Comparison of ENCODE assay signal across 8 cellular contexts in genomic region chr20:35454881-35455609, GRCh38. TPM values are rescaled to one million over a fixed set of nuclear protein-coding genes. Genes with fewer than 3 reads are reported as not detected.
DNase-seq lines count a peak whose midpoint lies in the region; ATAC-seq and TF ChIP-seq lines count a peak whose summit lies in the region.

TSS of gene CEP250 (plus strand) at chr20:35455598. CDS start at chr20:35462368, 6,770 bp downstream.

- H3K4me1 Mint-ChIP-seq in T-cell, result peaks cover 8 to 29% (median 22%) of the 10 kb centered on the region in 3 donors

- H3K4me1 ChIP-seq in trophoblast cell (ENCODE audit: control insufficient read depth in 1 of 2, insufficient read depth in 2 of 2, low read length in 2 of 2) (peaks cover 7 to 9% of the 10 kb centered on the region in 2 experiments), tibial nerve (peaks cover 0 to 21% (median 4%) of the 10 kb centered on the region in 4 donors)

- H3K4me2 ChIP-seq in trophoblast cell (ENCODE audit: low read length), result peak within 1 kb of the TSS; percentile 63

- intact Hi-C loops in cardiac septum (cut with DNase I), result no loop called here

- H3K9ac ChIP-seq in trophoblast cell (ENCODE audit: low read length), result peak within 1 kb of the TSS; percentile 89

- in situ Hi-C loops in GM13976 (cut with MboI; ENCODE audit: low sequenced_read_pairs, unreplicated experiment), result no loop called here

- H3K18ac ChIP-seq in trophoblast cell (ENCODE audit: low read length), result peak within 1 kb of the TSS; percentile 96

- H3K4me3 Mint-ChIP-seq in T-cell, result peak within 1 kb of the TSS; percentile 86 to 94 (median 93)

- H2AK5ac ChIP-seq in trophoblast cell (ENCODE audit: low read length), result no peak within 1 kb of the TSS

- POLR2A ChIA-PET in T-cell (lab: Charles Lee), result interaction anchor here (0.6 to 0.7 kb wide), 7 partner anchors 8 to 1782 kb away, joined by 3 to 12 read pairs (median 4); no protein-coding TSS in a partner anchor

- H3K4ac ChIP-seq in trophoblast cell (ENCODE audit: low read depth, low read length), result peak within 1 kb of the TSS; percentile 70

- no peaks in the 10 kb centered on the region for H3K9me3 ChIP-seq in trophoblast cell (ENCODE audit: insufficient read depth, low read depth, low read length)
- no peaks in the 10 kb centered on the region for H3K9me3 ChIP-seq in tibial nerve

- H3K14ac ChIP-seq in trophoblast cell (ENCODE audit: low read length), result peak within 1 kb of the TSS; percentile 95

- H3K79me1 ChIP-seq in trophoblast cell (ENCODE audit: low read length), result peaks cover 11% of the 10 kb centered on the region

- peak within 1 kb of the TSS; percentile 45 for H3K27ac ChIP-seq in adipose tissue (ENCODE audit: low read depth, low read length)
- peak within 1 kb of the TSS; percentile 93 for H3K27ac ChIP-seq in trophoblast cell (ENCODE audit: low read depth, low read length)
- peak within 1 kb of the TSS; percentile 82 to 91 (median 90) for H3K27ac ChIP-seq in tibial nerve

- TF ChIP-seq EP300 in tibial nerve (IDR thresholded peaks at IDR 0.05), result peak; percentile 44 to 62

- H3K79me2 ChIP-seq in trophoblast cell (ENCODE audit: control insufficient read depth, insufficient read depth, low read length, poor library complexity), result peaks cover 6% of the 10 kb centered on the region

- no peak within 1 kb of the TSS for H2BK12ac ChIP-seq in trophoblast cell (ENCODE audit: low read length)

- H3K27me3 ChIP-seq in trophoblast cell (ENCODE audit: insufficient read depth, low read length) (no peaks in the 10 kb centered on the region), tibial nerve (no peaks in the 10 kb centered on the region)

- peak within 1 kb of the TSS; percentile 83 for H3K4me3 ChIP-seq in trophoblast cell (ENCODE audit: low read depth, low read length)
- peak within 1 kb of the TSS; percentile 70 to 95 (median 87) for H3K4me3 ChIP-seq in tibial nerve

- no peaks in the 10 kb centered on the region for H3K27me3 Mint-ChIP-seq in T-cell

- ATAC-seq in HG02870 (IDR thresholded peaks at IDR 0.05; ENCODE audit: unreplicated experiment) (peak; percentile 86), T-cell (replicated peaks in 1 of 4) (peak; percentile 95 to 99 (median 98))

- H4K12ac ChIP-seq in trophoblast cell (ENCODE audit: low read depth, low read length), result peak within 1 kb of the TSS; percentile 85

- peak in 1 of 2 donors; percentile 48 for TF ChIP-seq POLR2A in tibial nerve (IDR thresholded peaks at IDR 0.05)

- H2BK5ac ChIP-seq in trophoblast cell (ENCODE audit: low read depth, low read length, poor library complexity), result peak within 1 kb of the TSS; percentile 96

- 0 to 1% (median 0%) methylated on average over 50 to 59 of the region's 59 CpGs for WGBS in adipose tissue, 3 donors
- WGBS in trophoblast cell (ENCODE audit: extremely low coverage, insufficient coverage, insufficient read length), result no CpG with 5 or more reads among the region's 59 CpGs
- WGBS in tibial nerve, 2 donors, result 0 to 2% methylated on average over 12 to 44 of the region's 59 CpGs

- H3K36me3 ChIP-seq in trophoblast cell (ENCODE audit: control insufficient read depth in 1 of 2, insufficient read depth in 2 of 2, low read length in 2 of 2) (peaks cover 0 to 4% of the 10 kb centered on the region in 2 experiments), tibial nerve (peaks cover 0 to 5% (median 0%) of the 10 kb centered on the region in 3 donors)

- H4K8ac ChIP-seq in trophoblast cell (ENCODE audit: low read depth, low read length), result peak within 1 kb of the TSS; percentile 95

- H2BK120ac ChIP-seq in trophoblast cell (ENCODE audit: insufficient read depth, low read length, poor library complexity), result peak within 1 kb of the TSS; percentile 79

- H3K36me3 Mint-ChIP-seq in T-cell, result peaks cover under 1% of the 10 kb centered on the region

- peak within 1 kb of the TSS; percentile 98 to 99 for H3K27ac Mint-ChIP-seq in T-cell

- no peak within 1 kb of the TSS for H3K23ac ChIP-seq in trophoblast cell (ENCODE audit: low read length)

- H2AFZ ChIP-seq in trophoblast cell (ENCODE audit: insufficient read depth, low read length, poor library complexity), result peak within 1 kb of the TSS; percentile 98

- H4K91ac ChIP-seq in trophoblast cell (ENCODE audit: low read depth, low read length), result peak within 1 kb of the TSS; percentile 85

- no peaks in the 10 kb centered on the region for H3K9me3 Mint-ChIP-seq in T-cell

- CTCF ChIA-PET in T-cell (lab: Charles Lee), result interaction anchor here (0.5 to 1.9 kb wide), 12 partner anchors 8 to 499 kb away, joined by 3 to 13 read pairs (median 5); partner anchors contain the start of gene SCAND1 (in 1 of the 2)

- DNase-seq in GM13976 (ENCODE audit: low spot score) (peak; percentile 98), NCI-H146 (lab: John Stamatoyannopoulos, UW) (peak; percentile 99), T-cell (peak; percentile 88 to 96 (median 93)), cardiac septum (ENCODE audit: low spot score) (peak; percentile 96), trophoblast cell (peak; percentile 97 to 98), tibial nerve (ENCODE audit: low spot score in 2 of 2) (peak; percentile 87)

- no peak for TF ChIP-seq CTCF in GM13976 (IDR thresholded peaks at IDR 0.05; ENCODE audit: borderline replicate concordance, control extremely low read depth, extremely low read depth, insufficient read depth, missing control alignments)
- TF ChIP-seq CTCF in tibial nerve (IDR thresholded peaks at IDR 0.05), result peak in 1 of 5 experiments; percentile 39

RNA-seq across cellular contexts. Expression of gene CEP250, which starts in this region (rescaled TPM):
- total RNA-seq in T-cell (10 to 100 TPM; 45.7 to 70.7 (median 67.4) TPM), cardiac septum (14.9 TPM), tibial nerve (10 to 100 TPM; 12.5 to 41.1 (median 29.9) TPM)
- polyA plus RNA-seq in adipose tissue, result 1 to 10 TPM; 3.6 to 7.1 (median 5.1) TPM
- 11.3 TPM in 2 replicates for polyA plus RNA-seq in trophoblast cell (2013)

Comparison
In these comparisons a context has a peak if more than half of its experiments do, and no peak if none do; other contexts are left out.
1. Peak in every context shown above with its lines: DNase-seq, ATAC-seq, H3K4me3 ChIP-seq and H3K27ac ChIP-seq.